ENCODE assay signal across 8 cellular contexts in the genomic region with DNA sequence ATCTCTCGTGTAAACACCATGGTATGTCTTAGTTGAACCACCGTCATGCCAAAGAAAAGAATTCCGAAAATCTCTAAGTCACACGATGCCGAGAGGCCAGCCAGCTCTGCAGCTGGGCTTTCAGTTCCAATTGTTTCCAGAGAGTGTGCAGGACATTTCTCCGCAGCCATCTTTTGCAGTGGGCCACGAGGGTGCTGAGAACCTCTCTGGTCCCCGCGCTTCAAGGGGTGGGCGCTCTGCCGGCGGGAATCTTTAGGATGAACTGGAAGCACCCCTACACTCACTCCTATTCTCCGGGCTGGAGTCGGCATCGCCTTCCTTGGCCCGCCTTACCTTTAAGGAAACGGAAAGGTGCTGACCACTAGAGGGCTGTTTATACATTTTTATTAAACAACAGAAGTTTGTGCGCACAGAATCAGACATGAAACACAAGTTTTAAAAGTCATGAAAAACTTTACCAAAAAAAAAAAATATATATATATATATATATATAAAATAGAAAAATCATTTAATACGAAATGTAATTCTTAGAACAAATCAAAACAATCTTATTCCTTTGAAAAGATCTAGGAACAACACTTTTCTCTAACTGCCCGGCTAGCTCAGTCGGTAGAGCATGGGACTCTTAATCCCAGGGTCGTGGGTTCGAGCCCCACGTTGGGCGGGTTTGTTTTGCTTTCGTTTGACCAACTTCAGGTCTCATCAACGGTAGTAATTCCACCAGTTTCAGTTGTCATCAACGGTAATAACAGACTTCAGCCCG. TPM values are rescaled to one million over a fixed set of nuclear protein-coding genes. Genes with fewer than 3 reads are reported as not detected.
DNase-seq lines count a peak whose midpoint lies in the region; ATAC-seq and TF ChIP-seq lines count a peak whose summit lies in the region.

No MANE protein-coding gene starts in this region.

- ATAC-seq in HG02938 (IDR thresholded peaks at IDR 0.05; ENCODE audit: unreplicated experiment), result peak; percentile 90

- peak; percentile 64 for TF ChIP-seq CTCF in GM12872 (IDR thresholded peaks at IDR 0.05; ENCODE audit: insufficient read depth, low read depth, low read length)

- peak; percentile 66 for DNase-seq in NCI-H2171 (lab: John Stamatoyannopoulos, UW)
- peak in 3 of 4 experiments; percentile 5 to 74 (median 55) for DNase-seq in activated CD4-positive, CD25-positive, alpha-beta regulatory T cell (lab: John Stamatoyannopoulos, UW)
- DNase-seq in cerebellum (ENCODE audit: low spot score), result peak; percentile 76
- peak; percentile 91 for DNase-seq in kidney glomerular epithelial cell (lab: John Stamatoyannopoulos, UW)
- peak; percentile 34 to 65 for DNase-seq in stimulated activated CD4-positive, alpha-beta T cell treated with anti-CD3 and anti-CD28 coated beads, Interleukin-15, amount 100 ng/mL, for 1 hour (ENCODE audit: low read depth in 1 of 2, low spot score in 1 of 2)
- no peak for DNase-seq in NCI-H1105 (lab: John Stamatoyannopoulos, UW)

RNA-seq across cellular contexts. Expression of gene MORF4L1, which starts 12.5 kb away (rescaled TPM):
- 339 TPM for total RNA-seq in cerebellum

RNA-seq across cellular contexts. Expression of gene ADAMTS7, which starts 48.9 kb away (rescaled TPM):
- 25.9 TPM for total RNA-seq in cerebellum
